Comparison of ENCODE assay signal across 8 cellular contexts in genomic region chr1:228139931-228140723, GRCh38. TPM values are rescaled to one million over a fixed set of nuclear protein-coding genes. Genes with fewer than 3 reads are reported as not detected.
DNase-seq lines count a peak whose midpoint lies in the region; ATAC-seq and TF ChIP-seq lines count a peak whose summit lies in the region.

Gene GUK1 (plus strand): TSS chr1:228140279. CDS start chr1:228140303, 24 bp downstream.

- TF ChIP-seq CTCF in BJ (IDR thresholded peaks at IDR 0.05; ENCODE audit: insufficient read depth, low read depth, low read length) = 0 out of 2 replicates have a peak, but pooled peaks have one; percentile 23

- H3K36me3 ChIP-seq in BJ (ENCODE audit: control insufficient read depth, insufficient read depth, low read length) = peaks cover 8% of the 10 kb centered on the region

- ATAC-seq in HG03460 (IDR thresholded peaks at IDR 0.05; ENCODE audit: unreplicated experiment) = peak; percentile 88

- peak within 1 kb of the TSS; percentile 98 for H3K4me3 ChIP-seq in BJ (ENCODE audit: low read depth, low read length)

- CTCF ChIA-PET in BJ (lab: Yijun Ruan, JAX) = interaction anchor here (1.0 to 1.6 kb wide), 3 partner anchors 9 to 25 kb away, joined by 3 to 5 read pairs (median 4); partner anchors contain the start of gene IBA57

- peak; percentile 98 for DNase-seq in BJ (ENCODE audit: low read depth)
- peak; percentile 94 for DNase-seq in GM19240 (ENCODE audit: insufficient read length, low spot score)
- peak; percentile 95 for DNase-seq in NCI-H524 treated with DMSO at 0.1 percent for 48 hours (lab: John Stamatoyannopoulos, UW)
- DNase-seq in activated CD4-positive, alpha-beta T cell treated with anti-CD3 and anti-CD28 coated beads for 4 hours = peak; percentile 100
- DNase-seq in kidney glomerular epithelial cell (lab: John Stamatoyannopoulos, UW) = peak; percentile 99
- DNase-seq in stimulated activated CD4-positive, alpha-beta T cell treated with anti-CD3 and anti-CD28 coated beads, Interleukin-1b, Interleukin-23, amount 100 ng/mL, for 1 hour (ENCODE audit: low read depth in 2 of 2) = peak; percentile 98 to 100

- H3K27me3 ChIP-seq in BJ (ENCODE audit: control insufficient read depth, insufficient read depth, low read length) = peaks cover 3% of the 10 kb centered on the region

- POLR2A ChIA-PET in BJ (lab: Charles Lee) = no interaction called here

- peak within 1 kb of the TSS; percentile 90 for H3K27ac ChIP-seq in cingulate gyrus (ENCODE audit: low read depth, low read length)

RNA-seq across cellular contexts. Expression of gene GUK1, which starts in this region (rescaled TPM):
- polyA plus RNA-seq in BJ (2011; rRNA removed) = 282 and 373 TPM in 2 replicates
- 58.2 and 86.1 TPM in 2 replicates for polyA minus RNA-seq in BJ (2011; rRNA and poly(A)+ RNA removed)

Comparison
In these comparisons a context has a peak if more than half of its experiments do, and no peak if none do; other contexts are left out.
1. Peak in every context shown above with its lines: DNase-seq, ATAC-seq, H3K4me3 ChIP-seq and H3K27ac ChIP-seq.